34 cellular contexts compared by ENCODE assay signal in the genomic region with DNA sequence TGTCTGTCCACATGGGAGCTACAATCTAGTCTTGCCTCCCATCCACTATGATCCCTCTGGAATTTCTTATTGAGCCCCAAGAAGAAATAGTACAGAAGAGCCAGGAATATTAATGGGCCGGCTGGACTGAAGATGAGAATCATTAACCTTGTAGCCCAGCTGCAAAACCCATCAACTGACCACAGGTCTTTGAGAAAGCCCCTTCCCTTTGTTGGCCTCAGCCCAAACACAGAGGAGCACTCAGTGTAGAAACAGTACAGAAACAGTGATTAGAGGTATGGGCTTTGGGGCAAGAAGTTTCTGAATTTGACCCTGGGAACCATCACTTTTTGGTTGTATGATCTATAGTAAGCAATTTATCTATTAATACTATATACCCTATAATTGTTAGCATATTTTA.
"Had no signal": no experiment of that assay in that cellular context is flagged by ENCODE, and none has a peak within 500 bp of the region (broad histone marks: within the 10 kb centered on the region; RNA-seq: fewer than 3 reads in every experiment).

No MANE protein-coding gene starts in this region.

- H3K4me3 ChIP-seq: breast epithelium, cardiac muscle cell, colonic mucosa, esophagus squamous epithelium, gastroesophageal sphincter had no signal

- FAIRE-seq: endometrium, endothelial cell of umbilical vein had no signal

- DNase-seq: activated B cell treated with CpG ODN at 0.5 μM for 24 hours; activated CD4-positive, alpha-beta T cell treated with anti-CD3 and anti-CD28 coated beads for 48 hours; activated CD4-positive, alpha-beta T cell treated with anti-CD3 and anti-CD28 coated beads, Interleukin-2, amount 50 U/mL, for 1 hour; activated CD4-positive, alpha-beta T cell treated with anti-CD3 and anti-CD28 coated beads, Interleukin-2, amount 50 U/mL, for 48 hours; activated CD8-positive, alpha-beta memory T cell treated with anti-CD3 and anti-CD28 coated beads for 24 hours; activated CD8-positive, alpha-beta T cell treated with anti-CD3 and anti-CD28 coated beads for 36 hours; activated effector memory CD4-positive, alpha-beta T cell treated with Interleukin-2 at 50 U/mL for 16 hours; activated gamma-delta T cell treated with Interleukin-2 at 50 U/mL for 16 hours; activated naive CD4-positive, alpha-beta T cell treated with anti-CD3 and anti-CD28 coated beads, Interleukin-2, amount 50 U/mL, for 16 hours; activated naive CD4-positive, alpha-beta T cell treated with Interleukin-2 at 50 U/mL for 16 hours; activated T-cell treated with anti-CD3 and anti-CD28 coated beads, Interleukin-2, amount 50 U/mL, for 4 hours; amniotic stem cell; anterior cingulate cortex; central memory CD4-positive, alpha-beta T cell; cerebellar nuclear complex; colonic mucosa; effector CD8-positive, alpha-beta T cell; esophagus squamous epithelium; foreskin melanocyte; head of caudate nucleus; hippocampal formation; T1000; WERI-Rb-1 had no signal

- H3K9me3 ChIP-seq: breast epithelium, colonic mucosa, esophagus squamous epithelium, gastroesophageal sphincter had no signal

- H3K4me3 Mint-ChIP-seq: activated B cell treated with CpG ODN at 0.5 μM for 24 hours; activated CD8-positive, alpha-beta T cell treated with anti-CD3 and anti-CD28 coated beads for 36 hours; activated naive CD8-positive, alpha-beta T cell; activated T-cell treated with anti-CD3 and anti-CD28 coated beads, Interleukin-2, amount 50 U/mL, for 4 hours; activated T-helper 17 cell treated with anti-CD3 and anti-CD28 coated beads, Interleukin-2, amount 50 U/mL, for 72 hours; brain; T-helper 2 cell treated with Interferon-gamma antibody and Interleukin-4, amounts not matched to agents 5 μg/mL and 100 μg/mL, for 36 hours had no signal

- H3K4me1 ChIP-seq: breast epithelium, colonic mucosa, esophagus squamous epithelium, gastroesophageal sphincter had no signal

- H3K36me3 ChIP-seq: breast epithelium, cardiac muscle cell, colonic mucosa, WERI-Rb-1 had no signal

- ATAC-seq: activated CD4-positive, CD25-positive, alpha-beta regulatory T cell treated with anti-CD3 and anti-CD28 coated beads, Interleukin-2, amount 50 U/mL, for 24 hours; activated CD8-positive, alpha-beta T cell treated with anti-CD3 and anti-CD28 coated beads for 36 hours; activated T-cell treated with anti-CD3 and anti-CD28 coated beads, Interleukin-2, amount 50 U/mL, for 4 hours; activated T-helper 17 cell treated with anti-CD3 and anti-CD28 coated beads, Interleukin-2, amount 50 U/mL, for 72 hours; gastroesophageal sphincter had no signal

- H3K27ac ChIP-seq: breast epithelium, cardiac muscle cell, colonic mucosa, epithelial cell of prostate, esophagus squamous epithelium, gastroesophageal sphincter, WERI-Rb-1 had no signal

- H3K4me1 Mint-ChIP-seq: activated B cell treated with CpG ODN at 0.5 μM for 24 hours; activated T-helper 17 cell treated with anti-CD3 and anti-CD28 coated beads, Interleukin-2, amount 50 U/mL, for 72 hours; brain had no signal

- H3K27ac Mint-ChIP-seq: activated B cell treated with CpG ODN at 0.5 μM for 24 hours; activated CD8-positive, alpha-beta T cell treated with anti-CD3 and anti-CD28 coated beads for 36 hours; activated naive CD8-positive, alpha-beta T cell; activated T-helper 17 cell treated with anti-CD3 and anti-CD28 coated beads, Interleukin-2, amount 50 U/mL, for 72 hours; brain; T-helper 2 cell treated with Interferon-gamma antibody and Interleukin-4, amounts not matched to agents 5 μg/mL and 100 μg/mL, for 36 hours had no signal

- H3K27me3 Mint-ChIP-seq: activated B cell treated with CpG ODN at 0.5 μM for 24 hours; activated CD8-positive, alpha-beta T cell treated with anti-CD3 and anti-CD28 coated beads for 36 hours; activated naive CD8-positive, alpha-beta T cell; activated T-helper 17 cell treated with anti-CD3 and anti-CD28 coated beads, Interleukin-2, amount 50 U/mL, for 72 hours; brain had no signal

- H3K27me3 ChIP-seq: cardiac muscle cell, colonic mucosa, esophagus squamous epithelium, gastroesophageal sphincter had no signal

- H3K9me3 Mint-ChIP-seq: activated B cell treated with CpG ODN at 0.5 μM for 24 hours; activated CD8-positive, alpha-beta T cell treated with anti-CD3 and anti-CD28 coated beads for 36 hours; activated T-cell treated with anti-CD3 and anti-CD28 coated beads, Interleukin-2, amount 50 U/mL, for 4 hours; activated T-helper 17 cell treated with anti-CD3 and anti-CD28 coated beads, Interleukin-2, amount 50 U/mL, for 72 hours; T-helper 2 cell treated with Interferon-gamma antibody and Interleukin-4, amounts not matched to agents 5 μg/mL and 100 μg/mL, for 36 hours had no signal
